ENCODE assay signal across 8 cellular contexts in the genomic region with DNA sequence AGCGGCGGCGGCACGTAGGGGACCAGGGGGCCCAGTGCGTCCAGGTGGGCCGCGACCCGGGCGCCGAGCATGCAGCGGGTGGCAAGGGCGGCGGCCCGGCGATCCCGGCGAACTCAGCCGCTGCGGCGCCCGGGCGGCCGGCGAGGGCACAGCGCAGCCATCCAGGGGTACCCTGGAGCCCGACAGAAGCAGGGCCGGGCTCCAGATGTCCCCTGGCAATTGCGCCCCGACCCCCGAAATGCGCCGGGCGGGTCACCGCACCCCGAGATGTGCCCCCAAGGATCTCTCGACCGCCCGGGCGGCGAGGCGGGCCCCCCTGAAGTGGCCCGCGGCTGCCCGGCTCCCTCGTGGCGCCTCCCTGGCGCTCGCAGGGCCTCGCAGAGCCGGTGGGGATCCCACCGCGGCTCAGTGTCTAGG. TPM values are rescaled to one million over a fixed set of nuclear protein-coding genes. Genes with fewer than 3 reads are reported as not detected.
DNase-seq lines count a peak whose midpoint lies in the region; TF ChIP-seq lines count a peak whose summit lies in the region.
"Not testable (repeated sequence)": the region's sequence is repeated elsewhere in the genome, so short reads cannot be mapped to it uniquely, and the experiment has no call there.

No MANE protein-coding gene starts in this region.

- H2BK120ac ChIP-seq in neuronal stem cell (ENCODE audit: low read depth, low read length): not testable (repeated sequence)

- intact Hi-C loops in activated CD4-positive, alpha-beta memory T cell treated with anti-CD3 and anti-CD28 coated beads for 36 hours (cut with micrococcal nuclease): loop anchor here (2.0 to 5.0 kb wide), 4 partner anchors 23 to 975 kb away; partner anchors contain the start of gene GSPT1
- intact Hi-C loops in dendritic cell treated with granulocyte-macrophage colony-stimulating factor and Interleukin-4, amounts not matched to agents 40 ng/mL and 50 ng/mL, for 4 days (cut with micrococcal nuclease); tibial artery (cut with DNase I; ENCODE audit: low total_unique reads): not testable (repeated sequence)

- H3K4me3 ChIP-seq in HFF-Myc (replicated peaks; ENCODE audit: low read depth, low read length) (peak overlapping the region; percentile 93), MG63 (peak overlapping the region; percentile 73), iPS-11a (ENCODE audit: low read depth, low read length) (peak overlapping the region; percentile 41), neuronal stem cell (ENCODE audit: low read length in 2 of 2) (peak overlapping the region; percentile 60 to 81), tibial artery (peak overlapping the region; percentile 95 to 96)

- H3K18ac ChIP-seq in neuronal stem cell (ENCODE audit: low read length): peak overlapping the region; percentile 30

- not testable (repeated sequence) for H4K8ac ChIP-seq in neuronal stem cell (ENCODE audit: low read depth, low read length)

- H3K79me1 ChIP-seq in neuronal stem cell (ENCODE audit: low read depth, low read length): not testable (repeated sequence)

- H3K36me3 ChIP-seq in MG63 (peaks cover 29% of the 10 kb centered on the region), neuronal stem cell (replicated peaks in 1 of 2; ENCODE audit: control insufficient read depth in 2 of 2, insufficient read depth in 2 of 2, low read length in 2 of 2) (peaks cover 2 to 33% of the 10 kb centered on the region in 2 donors)
- not testable (repeated sequence) for H3K36me3 ChIP-seq in tibial artery

- TF ChIP-seq CTCF in HFF-Myc (IDR thresholded peaks at IDR 0.05; ENCODE audit: low read depth, low read length, missing control alignments); tibial artery (IDR thresholded peaks at IDR 0.05): not testable (repeated sequence)

- H4K91ac ChIP-seq in neuronal stem cell (ENCODE audit: low read depth, low read length, poor library complexity): not testable (repeated sequence)

- not testable (repeated sequence) for H2BK15ac ChIP-seq in neuronal stem cell (ENCODE audit: low read length)

- not testable (repeated sequence) for H2BK12ac ChIP-seq in neuronal stem cell (ENCODE audit: low read length)

- peak overlapping the region; percentile 47 for H3K9ac ChIP-seq in neuronal stem cell (ENCODE audit: low read depth, low read length, poor library complexity)

- H3K27me3 Mint-ChIP-seq in activated CD4-positive, alpha-beta memory T cell treated with anti-CD3 and anti-CD28 coated beads for 36 hours; dendritic cell treated with granulocyte-macrophage colony-stimulating factor and Interleukin-4, amounts not matched to agents 40 ng/mL and 50 ng/mL, for 4 days: not testable (repeated sequence)

- H3K27me3 ChIP-seq in MG63; neuronal stem cell (ENCODE audit: control insufficient read depth in 3 of 3, insufficient read depth in 3 of 3, low read depth in 1 of 3, low read length in 3 of 3); tibial artery: not testable (repeated sequence)

- H3K27ac ChIP-seq in neuronal stem cell (replicated peaks; ENCODE audit: low read length): not testable (repeated sequence)
- peak overlapping the region; percentile 87 to 90 for H3K27ac ChIP-seq in tibial artery

- peaks cover 11% of the 10 kb centered on the region for H3K36me3 Mint-ChIP-seq in activated CD4-positive, alpha-beta memory T cell treated with anti-CD3 and anti-CD28 coated beads for 36 hours
- H3K36me3 Mint-ChIP-seq in dendritic cell treated with granulocyte-macrophage colony-stimulating factor and Interleukin-4, amounts not matched to agents 40 ng/mL and 50 ng/mL, for 4 days (ENCODE audit: low read depth): peaks cover 52% of the 10 kb centered on the region

- H3K4me1 ChIP-seq in neuronal stem cell (ENCODE audit: control insufficient read depth in 2 of 2, insufficient read depth in 1 of 2, low read depth in 1 of 2, low read length in 2 of 2) (peaks cover 25 to 30% of the 10 kb centered on the region in 2 donors), tibial artery (peaks cover 0 to 83% (median 78%) of the 10 kb centered on the region in 4 donors)

- not testable (repeated sequence) for H2AK5ac ChIP-seq in neuronal stem cell (ENCODE audit: low read depth, low read length)

- peak; percentile 31 for DNase-seq in DMS 273 (lab: John Stamatoyannopoulos, UW; ENCODE audit: unreplicated experiment)
- not testable (repeated sequence) for DNase-seq in HFF-Myc (ENCODE audit: extremely low read depth, low read depth); MG63; activated CD4-positive, alpha-beta memory T cell treated with anti-CD3 and anti-CD28 coated beads for 36 hours; neuronal stem cell (ENCODE audit: low spot score); tibial artery

- H3K27ac Mint-ChIP-seq in activated CD4-positive, alpha-beta memory T cell treated with anti-CD3 and anti-CD28 coated beads for 36 hours: not testable (repeated sequence)
- H3K27ac Mint-ChIP-seq in dendritic cell treated with granulocyte-macrophage colony-stimulating factor and Interleukin-4, amounts not matched to agents 40 ng/mL and 50 ng/mL, for 4 days: peak overlapping the region; percentile 60

- WGBS in neuronal stem cell (ENCODE audit: extremely low coverage in 2 of 2, insufficient read length in 2 of 2, insufficient replicate concordance in 1 of 2), 2 donors: no CpG with 5 or more reads among the region's 52 CpGs

- peak overlapping the region; percentile 92 for H3K4me3 Mint-ChIP-seq in activated CD4-positive, alpha-beta memory T cell treated with anti-CD3 and anti-CD28 coated beads for 36 hours
- H3K4me3 Mint-ChIP-seq in dendritic cell treated with granulocyte-macrophage colony-stimulating factor and Interleukin-4, amounts not matched to agents 40 ng/mL and 50 ng/mL, for 4 days: peak overlapping the region; percentile 75

- H3K14ac ChIP-seq in neuronal stem cell (ENCODE audit: low read length): not testable (repeated sequence)

- H2AFZ ChIP-seq in neuronal stem cell (ENCODE audit: low read length): peak overlapping the region; percentile 96

- POLR2A ChIA-PET in activated CD4-positive, alpha-beta memory T cell treated with anti-CD3 and anti-CD28 coated beads for 36 hours (lab: Charles Lee): not testable (repeated sequence)

- H3K9me3 Mint-ChIP-seq in activated CD4-positive, alpha-beta memory T cell treated with anti-CD3 and anti-CD28 coated beads for 36 hours; dendritic cell treated with granulocyte-macrophage colony-stimulating factor and Interleukin-4, amounts not matched to agents 40 ng/mL and 50 ng/mL, for 4 days: not testable (repeated sequence)

- H3K9me3 ChIP-seq in MG63; neuronal stem cell (replicated peaks in 1 of 2; ENCODE audit: control insufficient read depth in 2 of 2, insufficient read depth in 1 of 2, low read depth in 1 of 2, low read length in 2 of 2); tibial artery: not testable (repeated sequence)

- not testable (repeated sequence) for H3K23ac ChIP-seq in neuronal stem cell (ENCODE audit: low read depth, low read length, poor library complexity)

- CTCF ChIA-PET in activated CD4-positive, alpha-beta memory T cell treated with anti-CD3 and anti-CD28 coated beads for 36 hours (lab: Charles Lee): interaction anchor here (1.0 kb wide), 4 partner anchors 9 to 23 kb away, joined by 3 to 6 read pairs (median 4); no protein-coding TSS in a partner anchor

- H3K4me2 ChIP-seq in neuronal stem cell (ENCODE audit: insufficient read depth, low read length, poor library complexity, severe bottlenecking): peak overlapping the region; percentile 87

- H3K4me1 Mint-ChIP-seq in activated CD4-positive, alpha-beta memory T cell treated with anti-CD3 and anti-CD28 coated beads for 36 hours (ENCODE audit: low read depth): peaks cover 70% of the 10 kb centered on the region
- peaks cover 81% of the 10 kb centered on the region for H3K4me1 Mint-ChIP-seq in dendritic cell treated with granulocyte-macrophage colony-stimulating factor and Interleukin-4, amounts not matched to agents 40 ng/mL and 50 ng/mL, for 4 days (ENCODE audit: low read depth)

- not testable (repeated sequence) for H2BK5ac ChIP-seq in neuronal stem cell (ENCODE audit: low read length)

- H3K4ac ChIP-seq in neuronal stem cell (ENCODE audit: low read length): not testable (repeated sequence)

RNA-seq across cellular contexts. Expression of gene DEXI, which starts 0.3 kb away (rescaled TPM):
- 64.1 and 87.2 TPM in 2 replicates for total RNA-seq in MG63 (2014; rRNA removed; shearing (Covaris generic); ENCODE audit: low replicate concordance)
- total RNA-seq in activated CD4-positive, alpha-beta memory T cell treated with anti-CD3 and anti-CD28 coated beads for 36 hours: 10 to 100 TPM; 35.1 to 38.2 TPM
- 25.2 TPM for polyA plus RNA-seq in neuronal stem cell (2013, experiment 1 of 2)
- 25.3 TPM for polyA plus RNA-seq in neuronal stem cell (2013, experiment 2 of 2)

RNA-seq across cellular contexts. Expression of gene CLEC16A, which starts 2.4 kb away (rescaled TPM):
- 6.2 and 11.5 TPM in 2 replicates for total RNA-seq in MG63 (2014; rRNA removed; shearing (Covaris generic); ENCODE audit: low replicate concordance)
- 10 to 100 TPM; 25.5 to 26.7 TPM for total RNA-seq in activated CD4-positive, alpha-beta memory T cell treated with anti-CD3 and anti-CD28 coated beads for 36 hours
- 7.1 TPM for polyA plus RNA-seq in neuronal stem cell (2013, experiment 1 of 2)
- 6.7 TPM for polyA plus RNA-seq in neuronal stem cell (2013, experiment 2 of 2)

Comparison
In these comparisons a context has a peak if more than half of its experiments do, and no peak if none do; other contexts are left out.
1. H3K4me3 ChIP-seq: peak in every context shown above with its lines; median percentile 96 in tibial artery; 93 in HFF-Myc; 73 in MG63; 70 in neuronal stem cell; 41 in iPS-11a.